ENCODE assay signal across 14 cellular contexts in genomic region chr5:120293796-120294195, GRCh38.
DNase-seq lines count a peak whose midpoint lies in the region; ATAC-seq and TF ChIP-seq lines count a peak whose summit lies in the region.
"Had no signal": no experiment of that assay in that cellular context is flagged by ENCODE, and none has a peak within 500 bp of the region (broad histone marks: within the 10 kb centered on the region; RNA-seq: fewer than 3 reads in every experiment).

No MANE protein-coding gene starts in this region.

- no peak for TF ChIP-seq CTCF in PC-3 (conservative IDR thresholded peaks at IDR 0.05; ENCODE audit: low read depth, low read length)

- no peaks in the 10 kb centered on the region for H3F3A ChIP-seq in PC-3 (ENCODE audit: low read length, unreplicated experiment)

- peak; percentile 68 for DNase-seq in AG20443 (ENCODE audit: low spot score)
- DNase-seq in PC-3 = peak; percentile 63
- peak; percentile 85 for DNase-seq in dedifferentiated amniotic fluid mesenchymal stem cell (ENCODE audit: extremely low spot score)
- peak; percentile 28 for DNase-seq in kidney glomerular epithelial cell (lab: John Stamatoyannopoulos, UW)
- DNase-seq in NCI-H187 (lab: John Stamatoyannopoulos, UW) = no peak
- no peak for DNase-seq in DMS 273 (lab: John Stamatoyannopoulos, UW; ENCODE audit: unreplicated experiment)
- DNase-seq in stimulated activated CD4-positive, alpha-beta T cell treated with anti-CD3 and anti-CD28 coated beads, Interleukin-4, amount 100 ng/mL, for 24 hours = no peak
- DNase-seq in DMS53 (lab: John Stamatoyannopoulos, UW) = no peak
- DNase-seq: activated T-cell treated with anti-CD3 and anti-CD28 coated beads, Interleukin-2, amount 50 U/mL, for 48 hours; BE2C; NCI-H1930; NCI-H69; ovary had no signal

- no peaks in the 10 kb centered on the region for H4K20me1 ChIP-seq in PC-3 (ENCODE audit: low read length)

- H2AFZ ChIP-seq in PC-3 (ENCODE audit: low read length) = peak overlapping the region; percentile 33; the same call in 1 of the 2 replicates

- H3K79me2 ChIP-seq in PC-3 (ENCODE audit: low read length) = no peaks in the 10 kb centered on the region

- intact Hi-C loops in PC-3 (cut with micrococcal nuclease) = loop anchor here (10.0 kb wide), 1 partner anchor 161 kb away; no protein-coding TSS in a partner anchor

- H3K4me1 ChIP-seq in PC-3 (ENCODE audit: insufficient read depth, low read length) = peaks cover 14% of the 10 kb centered on the region
- H3K4me1 ChIP-seq: BE2C had no signal

- H3K9me3 ChIP-seq in PC-3 (ENCODE audit: low read length) = no peaks in the 10 kb centered on the region
- H3K9me3 ChIP-seq: BE2C, ovary had no signal

- BruUV-seq in PC-3 (replicated peaks; lab: Mats Ljungman, UMichigan) = no TSS peak

- H3K9ac ChIP-seq in PC-3 (ENCODE audit: low read length) = no peak overlapping the region

- no peaks in the 10 kb centered on the region for H3K27me3 ChIP-seq in PC-3 (ENCODE audit: low read length)
- H3K27me3 ChIP-seq: BE2C, ovary had no signal

- peak; percentile 86 for ATAC-seq in PC-3
- ATAC-seq: Right ventricle myocardium inferior had no signal

- H3K36me3 ChIP-seq in PC-3 (ENCODE audit: low read depth, low read length) = no peaks in the 10 kb centered on the region
- H3K36me3 ChIP-seq: BE2C, ovary had no signal

- H3K4me3 ChIP-seq in PC-3 (ENCODE audit: low read length) = peak overlapping the region; percentile 23; the same call in 1 of the 2 replicates
- H3K4me3 ChIP-seq: ovary had no signal

- peak overlapping the region; percentile 44 for H3K4me2 ChIP-seq in PC-3 (ENCODE audit: low read length)

- CTCF ChIA-PET in PC-3 (lab: Charles Lee) = no interaction called here

- POLR2A ChIA-PET in PC-3 (lab: Charles Lee; ENCODE audit: unreplicated experiment) = no interaction called here

- peak overlapping the region; percentile 58 for H3K27ac ChIP-seq in PC-3 (ENCODE audit: low read length)
- H3K27ac ChIP-seq: ovary had no signal

- no peaks in the 10 kb centered on the region for H3K9me2 ChIP-seq in PC-3 (replicated peaks; ENCODE audit: low read length)

Comparison
In these comparisons a context has a peak if more than half of its experiments do, and no peak if none do; other contexts are left out.
1. DNase-seq: peak in AG20443 (single experiment), PC-3 (single experiment), dedifferentiated amniotic fluid mesenchymal stem cell (single experiment) and kidney glomerular epithelial cell (single experiment); none in NCI-H187 (0 of 2), DMS 273 (single experiment), stimulated activated CD4-positive, alpha-beta T cell treated with anti-CD3 and anti-CD28 coated beads, Interleukin-4, amount 100 ng/mL, for 24 hours (single experiment) and DMS53 (single experiment).